18 cellular contexts compared by ENCODE assay signal in the genomic region with DNA sequence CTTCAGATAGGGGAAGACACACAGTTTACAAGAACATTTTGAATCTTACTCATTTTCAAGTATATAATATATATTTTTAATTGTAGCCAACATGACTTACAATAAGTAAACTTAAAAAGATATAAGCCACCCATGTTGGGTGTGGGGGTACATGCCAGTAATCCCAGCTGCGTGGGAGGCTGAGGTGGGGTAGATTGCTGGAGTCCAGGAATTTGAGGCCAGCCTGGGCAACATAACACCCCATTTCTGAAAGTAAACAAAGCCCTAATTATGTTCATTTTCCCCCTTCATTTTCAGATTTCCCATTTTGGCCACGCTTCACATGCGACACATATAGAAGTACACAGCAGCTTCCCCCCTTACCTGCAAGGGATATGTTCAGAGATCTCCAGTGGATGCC. TPM values are rescaled to one million over a fixed set of nuclear protein-coding genes. Genes with fewer than 3 reads are reported as not detected.
DNase-seq lines count a peak whose midpoint lies in the region; ATAC-seq and TF ChIP-seq lines count a peak whose summit lies in the region.
"Had no signal": no experiment of that assay in that cellular context is flagged by ENCODE, and none has a peak within 500 bp of the region (broad histone marks: within the 10 kb centered on the region; RNA-seq: fewer than 3 reads in every experiment).

No MANE protein-coding gene starts in this region.

- no peak overlapping the region for H3K4me3 Mint-ChIP-seq in activated T-cell treated with anti-CD3 and anti-CD28 coated beads, Interleukin-2, amount 50 U/mL, for 4 hours
- peak overlapping the region; percentile 58 for H3K4me3 Mint-ChIP-seq in activated naive CD8-positive, alpha-beta T cell treated with anti-CD3 and anti-CD28 coated beads, Interleukin-2, amount 10 ng/mL, durations not matched to agents 7 days and 5 days
- H3K4me3 Mint-ChIP-seq in natural killer cell = peak overlapping the region; percentile 70
- H3K4me3 Mint-ChIP-seq: nephron had no signal

- no peaks in the 10 kb centered on the region for H3K27me3 Mint-ChIP-seq in activated T-cell treated with anti-CD3 and anti-CD28 coated beads, Interleukin-2, amount 50 U/mL, for 4 hours (ENCODE audit: low read depth)
- no peaks in the 10 kb centered on the region for H3K27me3 Mint-ChIP-seq in activated naive CD8-positive, alpha-beta T cell treated with anti-CD3 and anti-CD28 coated beads, Interleukin-2, amount 10 ng/mL, durations not matched to agents 7 days and 5 days
- H3K27me3 Mint-ChIP-seq in natural killer cell (ENCODE audit: low read depth in 2 of 2) = no peaks in the 10 kb centered on the region

- TF ChIP-seq CTCF in natural killer cell (IDR thresholded peaks at IDR 0.05) (no peak), lower leg skin (IDR thresholded peaks at IDR 0.05) (no peak)

- no peaks in the 10 kb centered on the region for H3K36me3 ChIP-seq in KOPT-K1 (ENCODE audit: insufficient read depth, low read length)
- H3K36me3 ChIP-seq: SJSA1, stomach had no signal

- 86 to 88% methylated on average over 3 of the region's 3 CpGs for WGBS in lower leg skin, 2 donors

- intact Hi-C loops in natural killer cell (cut with micrococcal nuclease) (loop anchor here (1.0 to 5.0 kb wide), 3 partner anchors 32 to 48 kb away; a partner anchor contains a TSS), lower leg skin (cut with DNase I; ENCODE audit: low total_unique reads) (no loop called here)

- H3K4me1 Mint-ChIP-seq in activated T-cell treated with anti-CD3 and anti-CD28 coated beads, Interleukin-2, amount 50 U/mL, for 4 hours (ENCODE audit: low read depth) = peaks cover 69% of the 10 kb centered on the region
- peaks cover 44% of the 10 kb centered on the region for H3K4me1 Mint-ChIP-seq in activated naive CD8-positive, alpha-beta T cell treated with anti-CD3 and anti-CD28 coated beads, Interleukin-2, amount 10 ng/mL, durations not matched to agents 7 days and 5 days
- H3K4me1 Mint-ChIP-seq in natural killer cell = peaks cover 59 to 66% of the 10 kb centered on the region in 2 donors

- H3K27ac Mint-ChIP-seq in activated naive CD8-positive, alpha-beta T cell treated with anti-CD3 and anti-CD28 coated beads, Interleukin-2, amount 10 ng/mL, durations not matched to agents 7 days and 5 days = peak overlapping the region; percentile 96
- H3K27ac Mint-ChIP-seq in natural killer cell = peak overlapping the region; percentile 94 to 96
- H3K27ac Mint-ChIP-seq: nephron had no signal

- peaks cover 4% of the 10 kb centered on the region for H3K9me3 Mint-ChIP-seq in activated T-cell treated with anti-CD3 and anti-CD28 coated beads, Interleukin-2, amount 50 U/mL, for 4 hours
- peaks cover 19% of the 10 kb centered on the region for H3K9me3 Mint-ChIP-seq in activated naive CD8-positive, alpha-beta T cell treated with anti-CD3 and anti-CD28 coated beads, Interleukin-2, amount 10 ng/mL, durations not matched to agents 7 days and 5 days
- H3K9me3 Mint-ChIP-seq in natural killer cell = peaks cover 0 to 4% of the 10 kb centered on the region in 2 donors
- H3K9me3 Mint-ChIP-seq: nephron had no signal

- ATAC-seq in activated T-cell treated with anti-CD3 and anti-CD28 coated beads, Interleukin-2, amount 50 U/mL, for 4 hours = no peak
- ATAC-seq in activated naive CD8-positive, alpha-beta T cell treated with anti-CD3 and anti-CD28 coated beads, Interleukin-2, amount 10 ng/mL, durations not matched to agents 7 days and 5 days (ENCODE audit: low read depth) = no peak
- ATAC-seq in natural killer cell = no peak
- ATAC-seq: body of pancreas, left colon had no signal

- DNase-seq in activated T-cell treated with anti-CD3 and anti-CD28 coated beads, Interleukin-2, amount 50 U/mL, for 48 hours = peak; percentile 45 to 51
- DNase-seq in activated T-cell treated with anti-CD3 and anti-CD28 coated beads, Interleukin-2, amount 50 U/mL, for 4 hours = no peak
- no peak for DNase-seq in activated naive CD8-positive, alpha-beta T cell treated with anti-CD3 and anti-CD28 coated beads, Interleukin-2, amount 10 ng/mL, durations not matched to agents 7 days and 5 days
- DNase-seq in natural killer cell = no peak
- DNase-seq in AML-193 (lab: John Stamatoyannopoulos, UW) = no peak
- DNase-seq in HEK293T (ENCODE audit: extremely low spot score) = no peak
- no peak for DNase-seq in lower leg skin (ENCODE audit: low spot score in 2 of 2)
- DNase-seq: body of pancreas, dorsolateral prefrontal cortex, GOT3, hypothalamus, left colon, NCI-H1105, NCI-H345 had no signal

- H3K36me3 Mint-ChIP-seq in activated T-cell treated with anti-CD3 and anti-CD28 coated beads, Interleukin-2, amount 50 U/mL, for 4 hours (ENCODE audit: insufficient read depth) = peaks cover 4% of the 10 kb centered on the region
- peaks cover 47% of the 10 kb centered on the region for H3K36me3 Mint-ChIP-seq in activated naive CD8-positive, alpha-beta T cell treated with anti-CD3 and anti-CD28 coated beads, Interleukin-2, amount 10 ng/mL, durations not matched to agents 7 days and 5 days
- H3K36me3 Mint-ChIP-seq in natural killer cell = peaks cover 8% of the 10 kb centered on the region

- CTCF ChIA-PET in HEK293T (lab: Yijun Ruan, JAX) = interaction anchor here (2.1 kb wide), 1 partner anchor 12 kb away, joined by 7 read pairs; no protein-coding TSS in a partner anchor

- POLR2A ChIA-PET in activated naive CD8-positive, alpha-beta T cell treated with anti-CD3 and anti-CD28 coated beads, Interleukin-2, amount 10 ng/mL, durations not matched to agents 7 days and 5 days (lab: Charles Lee) = interaction anchor here (0.6 to 3.3 kb wide), 28 partner anchors 9 to 177 kb away, joined by 3 to 98 read pairs (median 5); a partner anchor contains a TSS
- POLR2A ChIA-PET in HEK293T (lab: Yijun Ruan, JAX) = no interaction called here

- TF ChIP-seq POLR2A in lower leg skin (IDR thresholded peaks at IDR 0.05) = no peak

- peak overlapping the region; percentile 71 for H3K27ac ChIP-seq in KOPT-K1 (ENCODE audit: low read depth, low read length, poor library complexity, severe bottlenecking)
- H3K27ac ChIP-seq: body of pancreas, dorsolateral prefrontal cortex, SJSA1 had no signal

- no peak overlapping the region for H3K4me3 ChIP-seq in lower leg skin (ENCODE audit: low read depth, poor library complexity, severe bottlenecking)
- H3K4me3 ChIP-seq: body of pancreas, dorsolateral prefrontal cortex, SJSA1, stomach had no signal

- peaks cover 13% of the 10 kb centered on the region for H3K9me3 ChIP-seq in KOPT-K1 (ENCODE audit: insufficient read depth, low read length, poor library complexity, severe bottlenecking)
- H3K9me3 ChIP-seq: body of pancreas, SJSA1, stomach had no signal

TF ChIP-seq in HEK293T, 16 proteins besides CTCF, POLR2A, EP300 and RAD21:
- TF ChIP-seq LEF1 (IDR thresholded peaks at IDR 0.05; ENCODE audit: borderline replicate concordance) (no peak), ZNF384 (IDR thresholded peaks at IDR 0.05) (no peak), FOXA1 (IDR thresholded peaks at IDR 0.05) (no peak), CTBP1 (IDR thresholded peaks at IDR 0.05; ENCODE audit: borderline replicate concordance) (no peak), TARDBP (IDR thresholded peaks at IDR 0.05) (no peak), ELF4 (IDR thresholded peaks at IDR 0.05) (no peak), BHLHE40 (IDR thresholded peaks at IDR 0.05; ENCODE audit: borderline replicate concordance) (no peak), HDGF (IDR thresholded peaks at IDR 0.05; ENCODE audit: borderline replicate concordance) (no peak), SP1 (IDR thresholded peaks at IDR 0.05) (no peak)
- TF ChIP-seq, protein P1, sequence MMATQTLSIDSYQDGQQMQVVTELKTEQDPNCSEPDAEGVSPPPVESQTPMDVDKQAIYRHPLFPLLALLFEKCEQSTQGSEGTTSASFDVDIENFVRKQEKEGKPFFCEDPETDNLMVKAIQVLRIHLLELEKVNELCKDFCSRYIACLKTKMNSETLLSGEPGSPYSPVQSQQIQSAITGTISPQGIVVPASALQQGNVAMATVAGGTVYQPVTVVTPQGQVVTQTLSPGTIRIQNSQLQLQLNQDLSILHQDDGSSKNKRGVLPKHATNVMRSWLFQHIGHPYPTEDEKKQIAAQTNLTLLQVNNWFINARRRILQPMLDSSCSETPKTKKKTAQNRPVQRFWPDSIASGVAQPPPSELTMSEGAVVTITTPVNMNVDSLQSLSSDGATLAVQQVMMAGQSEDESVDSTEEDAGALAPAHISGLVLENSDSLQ (IDR thresholded peaks at IDR 0.05) = no peak

RNA-seq across cellular contexts. Expression of a gene that starts 30.5 kb away (rescaled TPM):
- total RNA-seq in activated T-cell treated with anti-CD3 and anti-CD28 coated beads, Interleukin-2, amount 50 U/mL, for 4 hours = 10 to 100 TPM; 14.9 to 15.9 (median 15.3) TPM
- total RNA-seq in activated naive CD8-positive, alpha-beta T cell treated with anti-CD3 and anti-CD28 coated beads, Interleukin-2, amount 10 ng/mL, durations not matched to agents 7 days and 5 days = 10 to 100 TPM; 85.3 to 85.6 TPM
- total RNA-seq in natural killer cell = 100 to 1,000 TPM; 120 to 135 (median 129) TPM
- 10 to 100 TPM; 21.2 to 37.0 (median 35.6) TPM for total RNA-seq in lower leg skin

RNA-seq across cellular contexts. Expression of a gene that starts 37.7 kb away (rescaled TPM):
- total RNA-seq in activated T-cell treated with anti-CD3 and anti-CD28 coated beads, Interleukin-2, amount 50 U/mL, for 4 hours = 10 to 100 TPM; 41.0 to 48.0 (median 42.4) TPM
- 10 to 100 TPM; 56.4 to 56.8 TPM for total RNA-seq in activated naive CD8-positive, alpha-beta T cell treated with anti-CD3 and anti-CD28 coated beads, Interleukin-2, amount 10 ng/mL, durations not matched to agents 7 days and 5 days
- total RNA-seq in natural killer cell = 10 to 100 TPM; 34.9 to 54.3 (median 47.3) TPM
- 1 to 10 TPM in 2 of 4 donors, under 1 TPM in 2; 0.42 to 3.9 (median 1.5) TPM for total RNA-seq in lower leg skin

RNA-seq across cellular contexts. Expression of a gene that starts 58.8 kb away (rescaled TPM):
- total RNA-seq in activated T-cell treated with anti-CD3 and anti-CD28 coated beads, Interleukin-2, amount 50 U/mL, for 4 hours = 10 to 100 TPM; 35.5 to 41.8 (median 38.4) TPM
- 10 to 100 TPM; 17.0 to 17.5 TPM for total RNA-seq in activated naive CD8-positive, alpha-beta T cell treated with anti-CD3 and anti-CD28 coated beads, Interleukin-2, amount 10 ng/mL, durations not matched to agents 7 days and 5 days
- 10 to 100 TPM; 13.1 to 21.7 (median 16.2) TPM for total RNA-seq in natural killer cell
- total RNA-seq in lower leg skin = 10 to 100 TPM; 24.4 to 40.5 (median 36.7) TPM

Comparison
In these comparisons a context has a peak if more than half of its experiments do, and no peak if none do; other contexts are left out.
1. DNase-seq: peak in activated T-cell treated with anti-CD3 and anti-CD28 coated beads, Interleukin-2, amount 50 U/mL, for 48 hours (2 of 2); none in activated T-cell treated with anti-CD3 and anti-CD28 coated beads, Interleukin-2, amount 50 U/mL, for 4 hours (single experiment), activated naive CD8-positive, alpha-beta T cell treated with anti-CD3 and anti-CD28 coated beads, Interleukin-2, amount 10 ng/mL, durations not matched to agents 7 days and 5 days (single experiment), natural killer cell (single experiment), AML-193 (0 of 2), HEK293T (single experiment) and lower leg skin (0 of 2).
2. RNA of a gene that starts 37.7 kb away (total RNA-seq): 56.4 to 56.8 TPM in activated naive CD8-positive, alpha-beta T cell treated with anti-CD3 and anti-CD28 coated beads, Interleukin-2, amount 10 ng/mL, durations not matched to agents 7 days and 5 days, 34.9 to 54.3 TPM in natural killer cell and 41.0 to 48.0 TPM in activated T-cell treated with anti-CD3 and anti-CD28 coated beads, Interleukin-2, amount 50 U/mL, for 4 hours; 0.42 to 3.9 TPM in lower leg skin; every median in the first group is over 4 times any median in the second.